In genomic region chr2:55418072-55418471, GRCh38 we compare ENCODE assay signal across 7 cellular contexts. TPM values are rescaled to one million over a fixed set of nuclear protein-coding genes. Genes with fewer than 3 reads are reported as not detected.
A peak's percentile ranks its signal among the peaks of the same experiment; 100 is the strongest.
DNase-seq lines count a peak whose midpoint lies in the region; ATAC-seq and TF ChIP-seq lines count a peak whose summit lies in the region.

No MANE protein-coding gene starts in this region.

- peak overlapping the region; percentile 98 for H3K4me3 Mint-ChIP-seq in stimulated activated memory B cell treated with anti-CD40 and anti-IgM and Interleukin-4, amounts not matched to agents 10 μg/mL and 1 μg/mL and 100 μg/mL, for 72 hours

- H3K4me1 Mint-ChIP-seq in stimulated activated memory B cell treated with anti-CD40 and anti-IgM and Interleukin-4, amounts not matched to agents 10 μg/mL and 1 μg/mL and 100 μg/mL, for 72 hours = peaks cover 44% of the 10 kb centered on the region

- H3K36me3 ChIP-seq in HAP-1 (replicated peaks) = no peaks in the 10 kb centered on the region
- no peaks in the 10 kb centered on the region for H3K36me3 ChIP-seq in SU-DHL-6 (ENCODE audit: low read length)
- peaks cover 0 to 5% of the 10 kb centered on the region in 2 donors for H3K36me3 ChIP-seq in gastroesophageal sphincter

- peak overlapping the region; percentile 98 for H3K4me2 ChIP-seq in SU-DHL-6 (ENCODE audit: low read depth, low read length, poor library complexity, severe bottlenecking)

- no peak for TF ChIP-seq POLR2A in gastroesophageal sphincter (IDR thresholded peaks at IDR 0.05)

- WGBS in gastroesophageal sphincter (ENCODE audit: low coverage in 1 of 2), 2 donors = 13 to 15% methylated on average over 2 of the region's 2 CpGs

- no peak for TF ChIP-seq CTCF in SU-DHL-6 (IDR thresholded peaks at IDR 0.05; ENCODE audit: insufficient read depth, low read length, poor library complexity, severe bottlenecking)
- TF ChIP-seq CTCF in gastroesophageal sphincter (IDR thresholded peaks at IDR 0.05) = no peak

- H3K27ac ChIP-seq in SU-DHL-6 (ENCODE audit: low read depth, low read length) (peak overlapping the region; percentile 86), gastroesophageal sphincter (peak overlapping the region in 2 of 4 donors; percentile 91 to 95)

- peak overlapping the region; percentile 94 for H3K27ac Mint-ChIP-seq in stimulated activated memory B cell treated with anti-CD40 and anti-IgM and Interleukin-4, amounts not matched to agents 10 μg/mL and 1 μg/mL and 100 μg/mL, for 72 hours

- H4K20me1 ChIP-seq in SU-DHL-6 (ENCODE audit: low read depth, low read length) = no peaks in the 10 kb centered on the region

- H3K4me3 ChIP-seq in HAP-1 (peak overlapping the region; percentile 89), SU-DHL-6 (ENCODE audit: insufficient read depth, low read length, poor library complexity, severe bottlenecking) (peak overlapping the region; percentile 90), gastroesophageal sphincter (peak overlapping the region; percentile 91 to 95)

- peaks cover 19% of the 10 kb centered on the region for H3K4me1 ChIP-seq in HAP-1
- peaks cover 0 to 34% (median 0%) of the 10 kb centered on the region in 3 donors for H3K4me1 ChIP-seq in gastroesophageal sphincter

- ATAC-seq in gastroesophageal sphincter = no peak
- ATAC-seq in stimulated activated memory B cell treated with anti-CD40 and anti-IgM and Interleukin-4, amounts not matched to agents 10 μg/mL and 1 μg/mL and 100 μg/mL, for 72 hours = no peak
- ATAC-seq in GM21576 (IDR thresholded peaks at IDR 0.05; ENCODE audit: unreplicated experiment) = no peak

- peaks cover 33% of the 10 kb centered on the region for H3F3A ChIP-seq in SU-DHL-6 (ENCODE audit: insufficient read depth)

- H3K9me3 ChIP-seq in HAP-1 (no peaks in the 10 kb centered on the region), SU-DHL-6 (ENCODE audit: insufficient read depth, low read length) (no peaks in the 10 kb centered on the region), gastroesophageal sphincter (no peaks in the 10 kb centered on the region)

- no peak for TF ChIP-seq EP300 in gastroesophageal sphincter (IDR thresholded peaks at IDR 0.05)

- peak overlapping the region; percentile 94 for H3K9ac ChIP-seq in SU-DHL-6 (ENCODE audit: low read length)

- H2AFZ ChIP-seq in SU-DHL-6 (ENCODE audit: low read depth, low read length, severe bottlenecking) = no peak overlapping the region

- in situ Hi-C loops in HAP-1 (cut with MboI; ENCODE audit: low sequenced_read_pairs) = no loop called here

- H3K27me3 Mint-ChIP-seq in stimulated activated memory B cell treated with anti-CD40 and anti-IgM and Interleukin-4, amounts not matched to agents 10 μg/mL and 1 μg/mL and 100 μg/mL, for 72 hours = no peaks in the 10 kb centered on the region

- H3K36me3 Mint-ChIP-seq in stimulated activated memory B cell treated with anti-CD40 and anti-IgM and Interleukin-4, amounts not matched to agents 10 μg/mL and 1 μg/mL and 100 μg/mL, for 72 hours = no peaks in the 10 kb centered on the region

- H3K9me2 ChIP-seq in SU-DHL-6 (replicated peaks; ENCODE audit: insufficient read depth, low read length) = no peaks in the 10 kb centered on the region

- H3K9me3 Mint-ChIP-seq in stimulated activated memory B cell treated with anti-CD40 and anti-IgM and Interleukin-4, amounts not matched to agents 10 μg/mL and 1 μg/mL and 100 μg/mL, for 72 hours = no peaks in the 10 kb centered on the region

- DNase-seq in HAP-1 (ENCODE audit: low spot score in 2 of 2) = no peak
- no peak for DNase-seq in NCI-H82 treated with DMSO at 0.1 percent for 48 hours (lab: John Stamatoyannopoulos, UW; ENCODE audit: unreplicated experiment)
- DNase-seq in activated CD4-positive, alpha-beta T cell treated with anti-CD3 and anti-CD28 coated beads, Interleukin-2, amount 50 U/mL, for 4 hours = no peak

- peaks cover 67% of the 10 kb centered on the region for H3K79me2 ChIP-seq in SU-DHL-6 (ENCODE audit: insufficient read depth, low read length)

- H3K27me3 ChIP-seq in HAP-1 (ENCODE audit: low read depth) (no peaks in the 10 kb centered on the region), SU-DHL-6 (ENCODE audit: low read length) (no peaks in the 10 kb centered on the region), gastroesophageal sphincter (no peaks in the 10 kb centered on the region)

RNA-seq across cellular contexts. Expression of gene CCDC88A, which starts 1.6 kb away (rescaled TPM):
- total RNA-seq in gastroesophageal sphincter = 10 to 100 TPM; 42.5 to 63.5 (median 54.3) TPM
